ENCODE assay signal across 8 cellular contexts in the genomic region with DNA sequence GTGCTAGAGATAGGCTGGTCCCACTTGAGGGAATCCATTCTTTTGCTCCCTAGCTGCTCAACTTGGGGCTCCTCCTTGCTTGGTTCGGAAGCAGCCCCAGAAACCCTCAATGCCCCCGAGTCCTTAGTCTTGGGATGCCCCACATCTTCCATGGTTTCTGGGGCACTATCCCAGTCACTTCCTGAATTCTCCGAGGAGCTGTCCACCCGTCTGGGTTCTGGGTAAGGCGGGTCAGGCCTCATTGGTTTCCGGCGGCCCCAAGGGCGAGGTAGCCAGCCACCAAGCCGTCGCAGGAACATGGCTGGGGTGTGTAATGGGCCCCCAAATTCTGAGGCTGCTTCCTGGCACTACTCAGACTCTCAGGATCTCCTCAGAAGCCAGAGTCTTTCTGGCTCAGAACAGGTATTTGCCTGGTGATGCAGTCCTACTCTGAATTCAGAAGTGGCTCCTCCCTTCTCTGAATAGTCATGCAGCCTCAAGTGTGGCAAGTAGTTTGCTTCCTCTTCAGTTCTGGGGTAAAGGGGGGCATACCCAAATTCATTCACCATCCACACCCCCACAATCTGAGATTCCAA. TPM values are rescaled to one million over a fixed set of nuclear protein-coding genes. Genes with fewer than 3 reads are reported as not detected.
DNase-seq lines count a peak whose midpoint lies in the region; ATAC-seq and TF ChIP-seq lines count a peak whose summit lies in the region.

No MANE protein-coding gene starts in this region.

- POLR2A ChIA-PET in BJ (lab: Charles Lee), result no interaction called here

- H3K36me3 Mint-ChIP-seq in IgD-negative memory B cell, result peaks cover 6% of the 10 kb centered on the region

- H3K27me3 Mint-ChIP-seq in IgD-negative memory B cell, result no peaks in the 10 kb centered on the region

- peaks cover 8% of the 10 kb centered on the region for H3K36me3 ChIP-seq in BJ (ENCODE audit: control insufficient read depth, insufficient read depth, low read length)
- peaks cover 0 to 24% of the 10 kb centered on the region in 2 donors for H3K36me3 ChIP-seq in adrenal gland (replicated peaks in 1 of 2)

- 10 to 53% (median 19%) methylated on average over 2 to 10 of the region's 10 CpGs for WGBS in adrenal gland, 4 donors

- ATAC-seq in stimulated activated naive CD8-positive, alpha-beta T cell treated with anti-CD3 and anti-CD28 coated beads, Interleukin-15, Interleukin-2, amounts not matched to agents 100 U/mL and 50 U/mL, for 24 hours, result peak; percentile 25

- CTCF ChIA-PET in BJ (lab: Yijun Ruan, JAX), result no interaction called here

- TF ChIP-seq CTCF in BJ (IDR thresholded peaks at IDR 0.05; ENCODE audit: insufficient read depth, low read depth, low read length) (no peak), adrenal gland (IDR thresholded peaks at IDR 0.05) (no peak)

- DNase-seq in BJ (ENCODE audit: low read depth) (no peak), adrenal gland (peak in 3 of 7 donors; percentile 39 to 60 (median 60)), NCI-H187 treated with DMSO at 0.1 percent for 48 hours (lab: John Stamatoyannopoulos, UW) (no peak), occipital lobe (lab: John Stamatoyannopoulos, UW) (no peak)
- DNase-seq in stimulated activated naive CD8-positive, alpha-beta T cell treated with anti-CD3 and anti-CD28 coated beads, Interleukin-15, Interleukin-2, amounts not matched to agents 100 U/mL and 50 U/mL, for 24 hours, result peak; percentile 29
- no peak for DNase-seq in stimulated activated CD4-positive, alpha-beta T cell treated with anti-CD3 and anti-CD28 coated beads, Interleukin-4, amount 100 ng/mL, for 4 hours

- intact Hi-C loops in adrenal gland (cut with DNase I), result no loop called here

- peak overlapping the region; percentile 73 to 97 (median 86) for H3K27ac ChIP-seq in adrenal gland

- H3K9me3 Mint-ChIP-seq in IgD-negative memory B cell, result no peaks in the 10 kb centered on the region

- H3K27ac Mint-ChIP-seq in IgD-negative memory B cell, result peak overlapping the region; percentile 10 to 90 (median 84)

- H3K4me3 Mint-ChIP-seq in IgD-negative memory B cell, result peak overlapping the region; percentile 92 to 98 (median 94)

- no peaks in the 10 kb centered on the region for H3K9me3 ChIP-seq in adrenal gland (replicated peaks in 1 of 3)
- H3K9me3 ChIP-seq in iPS-18c (ENCODE audit: control insufficient read depth, insufficient read depth, low read length), result no peaks in the 10 kb centered on the region

- peak in 1 of 2 donors; percentile 19 for TF ChIP-seq POLR2A in adrenal gland (IDR thresholded peaks at IDR 0.05)

- peak overlapping the region; percentile 59 for H3K4me3 ChIP-seq in BJ (ENCODE audit: low read depth, low read length)
- H3K4me3 ChIP-seq in adrenal gland, result peak overlapping the region in 3 of 4 donors; percentile 50 to 80 (median 54)
- peak overlapping the region; percentile 88 for H3K4me3 ChIP-seq in iPS-18c (ENCODE audit: insufficient read depth, low read depth, low read length)

- H3K4me1 Mint-ChIP-seq in IgD-negative memory B cell, result peaks cover 32 to 57% (median 48%) of the 10 kb centered on the region in 3 donors

- H3K4me1 ChIP-seq in adrenal gland (replicated peaks in 1 of 2), result peaks cover 20 to 45% of the 10 kb centered on the region in 2 donors

- H3K27me3 ChIP-seq in BJ (ENCODE audit: control insufficient read depth, insufficient read depth, low read length) (no peaks in the 10 kb centered on the region), adrenal gland (no peaks in the 10 kb centered on the region)

RNA-seq across cellular contexts. Expression of a gene that starts 0.8 kb away (rescaled TPM):
- 9.9 and 13.0 TPM in 2 replicates for polyA plus RNA-seq in BJ (2011; rRNA removed)
- 7.4 and 9.5 TPM in 2 replicates for polyA minus RNA-seq in BJ (2011; rRNA and poly(A)+ RNA removed)
- polyA plus RNA-seq in IgD-negative memory B cell, result 28.1 TPM
- 10 to 100 TPM; 23.8 to 37.0 (median 27.4) TPM for total RNA-seq in adrenal gland
- 10 to 100 TPM; 17.9 to 23.6 (median 20.0) TPM for polyA plus RNA-seq in adrenal gland
- total RNA-seq in occipital lobe, result 16.2 TPM

RNA-seq across cellular contexts. Expression of a gene that starts 4.0 kb away (rescaled TPM):
- polyA plus RNA-seq in BJ (2011; rRNA removed) (4.2 and 4.8 TPM in 2 replicates), IgD-negative memory B cell (8.5 TPM), adrenal gland (10 to 100 TPM in 2 of 3 donors, 1 to 10 TPM in 1; 6.4 to 18.2 (median 10.7) TPM)
- polyA minus RNA-seq in BJ (2011; rRNA and poly(A)+ RNA removed), result 2.2 and 2.6 TPM in 2 replicates
- total RNA-seq in adrenal gland (1 to 10 TPM in 7 of 8 donors, not detected in 1; 2.3 to 4.7 (median 4.0) TPM), occipital lobe (not detected)

RNA-seq across cellular contexts. Expression of a gene that starts 5.1 kb away (rescaled TPM):
- polyA plus RNA-seq in BJ (2011; rRNA removed), result 12.6 and 15.0 TPM in 2 replicates
- polyA minus RNA-seq in BJ (2011; rRNA and poly(A)+ RNA removed), result 4.7 and 7.3 TPM in 2 replicates
- 24.1 TPM for polyA plus RNA-seq in IgD-negative memory B cell
- 10 to 100 TPM; 10.2 to 61.2 (median 17.4) TPM for total RNA-seq in adrenal gland
- polyA plus RNA-seq in adrenal gland, result 10 to 100 TPM in 2 of 3 donors, 1 to 10 TPM in 1; 7.4 to 18.3 (median 17.6) TPM
- 9.8 TPM for total RNA-seq in occipital lobe

RNA-seq across cellular contexts. Expression of a gene that starts 6.1 kb away (rescaled TPM):
- polyA plus RNA-seq in BJ (2011; rRNA removed) (83.2 and 94.9 TPM in 2 replicates), IgD-negative memory B cell (268 TPM), adrenal gland (100 to 1,000 TPM; 171 to 239 (median 236) TPM)
- polyA minus RNA-seq in BJ (2011; rRNA and poly(A)+ RNA removed), result 89.6 and 132 TPM in 2 replicates
- total RNA-seq in adrenal gland (100 to 1,000 TPM; 142 to 324 (median 206) TPM), occipital lobe (69.9 TPM)

RNA-seq across cellular contexts. Expression of a gene that starts 7.3 kb away (rescaled TPM):
- 42.6 and 113 TPM in 2 replicates for polyA plus RNA-seq in BJ (2011; rRNA removed)
- polyA minus RNA-seq in BJ (2011; rRNA and poly(A)+ RNA removed), result 100 and 123 TPM in 2 replicates
- polyA plus RNA-seq in IgD-negative memory B cell, result 30.9 TPM
- 100 to 1,000 TPM; 247 to 336 (median 315) TPM for total RNA-seq in adrenal gland
- polyA plus RNA-seq in adrenal gland, result 100 to 1,000 TPM; 170 to 799 (median 668) TPM
- total RNA-seq in occipital lobe, result 118 TPM
